ENCODE assay signal across 4 cellular contexts in genomic region chr19:18601875-18602274, GRCh38.
TF ChIP-seq lines count a peak whose summit lies in the region.

No MANE protein-coding gene starts in this region.

TF ChIP-seq in SK-N-SH, 30 proteins besides CTCF, POLR2A, EP300 and RAD21:
- no peak for TF ChIP-seq USF2 (IDR thresholded peaks at IDR 0.05; ENCODE audit: borderline replicate concordance, low read depth, low read length)
- TF ChIP-seq FOSL2 (IDR thresholded peaks at IDR 0.05; ENCODE audit: borderline replicate concordance, low read depth): no peak
- no peak for TF ChIP-seq FOXM1 (IDR thresholded peaks at IDR 0.05; ENCODE audit: low read depth)
- no peak for TF ChIP-seq MEF2A (IDR thresholded peaks at IDR 0.05; ENCODE audit: borderline replicate concordance, low read depth)
- no peak for TF ChIP-seq TCF12 (IDR thresholded peaks at IDR 0.05)

TF ChIP-seq in SK-N-SH treated with all-trans-retinoic acid at 6 μM for 48 hours, 23 proteins besides CTCF, POLR2A, EP300 and RAD21:
- no peak for TF ChIP-seq ZNF70 (CRISPR knock-in tag; IDR thresholded peaks at IDR 0.05)
- no peak for TF ChIP-seq TCF4 (CRISPR knock-in tag; IDR thresholded peaks at IDR 0.05; ENCODE audit: borderline replicate concordance)
- no peak for TF ChIP-seq TOX (CRISPR knock-in tag; IDR thresholded peaks at IDR 0.05; ENCODE audit: borderline replicate concordance)
- no peak for TF ChIP-seq OSR1 (CRISPR knock-in tag; IDR thresholded peaks at IDR 0.05)
- no peak for TF ChIP-seq ZC3H10 (CRISPR knock-in tag; IDR thresholded peaks at IDR 0.05)
- TF ChIP-seq ZNF565 (CRISPR knock-in tag; conservative IDR thresholded peaks at IDR 0.05; ENCODE audit: low read depth): no peak
- TF ChIP-seq BACH2 (CRISPR knock-in tag; IDR thresholded peaks at IDR 0.05; ENCODE audit: borderline replicate concordance): no peak
- TF ChIP-seq ARNTL (CRISPR knock-in tag; IDR thresholded peaks at IDR 0.05; ENCODE audit: borderline replicate concordance, low read depth): no peak
- TF ChIP-seq ISL1 (CRISPR knock-in tag; IDR thresholded peaks at IDR 0.05): no peak
- no peak for TF ChIP-seq ZFP30 (CRISPR knock-in tag; IDR thresholded peaks at IDR 0.05)
- TF ChIP-seq ZNF8 (CRISPR knock-in tag; IDR thresholded peaks at IDR 0.05): no peak
- no peak for TF ChIP-seq TSHZ2 (CRISPR knock-in tag; IDR thresholded peaks at IDR 0.05)
- no peak for TF ChIP-seq CREB5 (CRISPR knock-in tag; IDR thresholded peaks at IDR 0.05; ENCODE audit: low read depth)

TF ChIP-seq in HEK293, 187 proteins besides CTCF, POLR2A, EP300 and RAD21:
- no peak for TF ChIP-seq SCRT2 (tag by site-specific recombination; IDR thresholded peaks at IDR 0.05)
- TF ChIP-seq PRDM1 (tag by site-specific recombination; IDR thresholded peaks at IDR 0.05): peak; percentile 50

TF ChIP-seq in H1, 55 proteins besides CTCF, POLR2A, EP300 and RAD21:
- TF ChIP-seq SIN3A (conservative IDR thresholded peaks at IDR 0.05 in 1 of 2, IDR thresholded peaks at IDR 0.05 in 1 of 2; ENCODE audit: low read depth in 1 of 2, low read length in 2 of 2) (no peak), GTF2F1 (IDR thresholded peaks at IDR 0.05; ENCODE audit: borderline replicate concordance, low read depth, low read length) (no peak), MAFK (IDR thresholded peaks at IDR 0.05; ENCODE audit: low read depth, low read length) (no peak), SRF (IDR thresholded peaks at IDR 0.05; ENCODE audit: low read depth, low read length) (no peak), E2F6 (IDR thresholded peaks at IDR 0.05) (no peak), NANOG (IDR thresholded peaks at IDR 0.05; ENCODE audit: insufficient read depth, low read depth, low read length, poor library complexity, severe bottlenecking) (no peak), CEBPB (IDR thresholded peaks at IDR 0.05; ENCODE audit: low read depth, low read length) (no peak), HDAC2 (IDR thresholded peaks at IDR 0.05; ENCODE audit: borderline replicate concordance in 1 of 2, low read depth in 2 of 2, low read length in 2 of 2) (no peak), TAF7 (optimal IDR thresholded peaks at IDR 0.05; ENCODE audit: borderline replicate concordance, low read depth, low read length) (no peak), EGR1 (IDR thresholded peaks at IDR 0.05; ENCODE audit: borderline replicate concordance, low read depth, low read length) (no peak), TBP (IDR thresholded peaks at IDR 0.05; ENCODE audit: low read depth, low read length) (no peak), KDM5A (IDR thresholded peaks at IDR 0.05; ENCODE audit: low read length) (no peak)
